ENCODE assay signal across 19 cellular contexts in genomic region chr16:86444274-86445060, GRCh38.
"Had no signal": no experiment of that assay in that cellular context is flagged by ENCODE, and none has a peak within 500 bp of the region (broad histone marks: within the 10 kb centered on the region; RNA-seq: fewer than 3 reads in every experiment).

No MANE protein-coding gene starts in this region.

- ATAC-seq: activated CD8-positive, alpha-beta T cell treated with anti-CD3 and anti-CD28 coated beads, Interleukin-2, amount 10 ng/mL, durations not matched to agents 7 days and 5 days; gastrocnemius medialis had no signal

- FAIRE-seq: colon, endometrium had no signal

- H3K9me3 Mint-ChIP-seq: activated CD4-positive, alpha-beta T cell treated with anti-CD3 and anti-CD28 coated beads, Interleukin-2, amount 10 ng/mL, durations not matched to agents 7 days and 5 days; activated T-cell treated with anti-CD3 and anti-CD28 coated beads, Interleukin-2, amount 50 U/mL, for 24 hours; activated T-helper 2 cell treated with anti-CD3 and anti-CD28 coated beads, Interferon-gamma antibody, Interleukin-2, Interleukin-4, amounts not matched to agents 10 μg/mL and 5 μg/mL and 100 μg/mL, durations not matched to agents 14 hours and 24 hours and 36 hours; stimulated activated naive CD8-positive, alpha-beta T cell treated with anti-CD3 and anti-CD28 coated beads, Interleukin-15, Interleukin-2, amounts not matched to agents 100 ng/mL and 50 ng/mL, for 24 hours; T-helper 1 cell treated with Interleukin-12 subunit alpha and Interleukin-12 subunit beta and Interleukin-4 antibody, amounts not matched to agents 30 μg/mL and 1 μg/mL, for 36 hours had no signal

- DNase-seq: activated CD4-positive, alpha-beta T cell treated with anti-CD3 and anti-CD28 coated beads, Interleukin-2, amount 10 ng/mL, durations not matched to agents 7 days and 5 days; activated CD8-positive, alpha-beta T cell treated with anti-CD3 and anti-CD28 coated beads, Interleukin-2, amount 10 ng/mL, durations not matched to agents 7 days and 5 days; activated naive CD4-positive, alpha-beta T cell treated with Interleukin-2 at 50 U/mL for 16 hours; activated T-cell treated with anti-CD3 and anti-CD28 coated beads, Interleukin-2, amount 50 U/mL, for 24 hours; anterior cingulate cortex; brain microvascular endothelial cell; central memory CD4-positive, alpha-beta T cell; gastrocnemius medialis; heart left ventricle; retina; stimulated activated CD4-positive, alpha-beta T cell treated with anti-CD3 and anti-CD28 coated beads, Interleukin-15, amount 100 ng/mL, for 24 hours; stimulated activated CD4-positive, alpha-beta T cell treated with anti-CD3 and anti-CD28 coated beads, Interleukin-2, amount 100 ng/mL, for 48 hours had no signal

- H3K27ac Mint-ChIP-seq: activated CD4-positive, alpha-beta T cell treated with anti-CD3 and anti-CD28 coated beads, Interleukin-2, amount 10 ng/mL, durations not matched to agents 7 days and 5 days; activated CD8-positive, alpha-beta T cell treated with anti-CD3 and anti-CD28 coated beads, Interleukin-2, amount 10 ng/mL, durations not matched to agents 7 days and 5 days; activated T-cell treated with anti-CD3 and anti-CD28 coated beads, Interleukin-2, amount 50 U/mL, for 24 hours; activated T-helper 2 cell treated with anti-CD3 and anti-CD28 coated beads, Interferon-gamma antibody, Interleukin-2, Interleukin-4, amounts not matched to agents 10 μg/mL and 5 μg/mL and 100 μg/mL, durations not matched to agents 14 hours and 24 hours and 36 hours; nephron progenitor cell; stimulated activated naive CD8-positive, alpha-beta T cell treated with anti-CD3 and anti-CD28 coated beads, Interleukin-15, Interleukin-2, amounts not matched to agents 100 ng/mL and 50 ng/mL, for 24 hours; T-helper 1 cell treated with Interleukin-12 subunit alpha and Interleukin-12 subunit beta and Interleukin-4 antibody, amounts not matched to agents 30 μg/mL and 1 μg/mL, for 36 hours had no signal

- H3K4me3 ChIP-seq: gastrocnemius medialis, heart left ventricle, tibial nerve had no signal

- H3K4me3 Mint-ChIP-seq: activated CD4-positive, alpha-beta T cell treated with anti-CD3 and anti-CD28 coated beads, Interleukin-2, amount 10 ng/mL, durations not matched to agents 7 days and 5 days; activated CD8-positive, alpha-beta T cell treated with anti-CD3 and anti-CD28 coated beads, Interleukin-2, amount 10 ng/mL, durations not matched to agents 7 days and 5 days; activated T-cell treated with anti-CD3 and anti-CD28 coated beads, Interleukin-2, amount 50 U/mL, for 24 hours; stimulated activated naive CD8-positive, alpha-beta T cell treated with anti-CD3 and anti-CD28 coated beads, Interleukin-15, Interleukin-2, amounts not matched to agents 100 ng/mL and 50 ng/mL, for 24 hours; T-helper 1 cell treated with Interleukin-12 subunit alpha and Interleukin-12 subunit beta and Interleukin-4 antibody, amounts not matched to agents 30 μg/mL and 1 μg/mL, for 36 hours had no signal

- H3K27ac ChIP-seq: brain microvascular endothelial cell, gastrocnemius medialis, heart left ventricle, tibial nerve had no signal

- H3K9me3 ChIP-seq: gastrocnemius medialis had no signal

- H3K36me3 ChIP-seq: brain microvascular endothelial cell, gastrocnemius medialis, heart left ventricle, tibial nerve had no signal

- H3K4me1 ChIP-seq: gastrocnemius medialis had no signal

- H3K4me1 Mint-ChIP-seq: activated CD4-positive, alpha-beta T cell treated with anti-CD3 and anti-CD28 coated beads, Interleukin-2, amount 10 ng/mL, durations not matched to agents 7 days and 5 days had no signal
